Comparison of ENCODE assay signal across 12 cellular contexts in the genomic region with DNA sequence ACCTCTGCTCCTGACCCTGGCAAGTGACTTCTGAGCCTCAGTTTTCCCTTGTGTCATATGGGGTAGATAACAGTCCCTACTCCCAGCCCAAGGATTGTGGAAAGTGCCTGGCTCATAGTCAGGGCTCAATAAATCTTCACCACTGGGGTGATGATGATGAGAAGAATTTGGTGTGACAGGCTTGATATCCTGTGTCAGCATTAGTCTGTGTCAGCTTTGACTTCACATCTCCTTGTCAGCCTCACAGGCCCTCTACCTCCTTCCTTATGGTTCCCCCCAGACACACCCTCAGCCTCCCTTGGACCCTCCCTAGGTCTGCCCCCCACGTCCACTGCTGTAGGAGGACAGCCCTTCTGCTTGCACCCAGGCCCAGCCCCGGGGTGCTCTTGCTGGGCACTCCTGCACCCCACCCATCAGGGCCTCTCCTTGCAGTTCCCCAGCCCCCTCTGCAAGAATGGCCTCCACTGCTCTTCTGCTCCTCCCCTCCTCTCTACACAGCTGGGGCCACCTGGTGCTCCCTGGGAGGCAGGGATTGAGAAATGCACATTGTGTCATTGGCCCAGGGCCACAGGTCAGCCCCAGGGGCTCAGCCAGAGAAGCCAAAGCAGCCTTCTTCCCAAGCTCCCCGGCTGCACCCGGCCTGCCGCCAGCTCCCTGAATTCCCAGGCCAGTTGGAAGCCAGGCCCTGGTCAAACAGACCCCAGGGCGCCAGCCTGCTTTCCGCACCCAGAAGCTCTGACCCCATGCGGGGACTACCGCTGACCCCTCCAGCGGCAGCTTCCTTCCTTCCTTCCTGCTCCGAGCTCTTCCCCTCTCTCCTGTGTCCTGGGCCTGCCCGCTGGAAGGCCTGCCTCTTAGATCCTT. TPM values are rescaled to one million over a fixed set of nuclear protein-coding genes. Genes with fewer than 3 reads are reported as not detected.
DNase-seq lines count a peak whose midpoint lies in the region; ATAC-seq, FAIRE-seq and TF ChIP-seq lines count a peak whose summit lies in the region.
"Had no signal": no experiment of that assay in that cellular context is flagged by ENCODE, and none has a peak within 500 bp of the region (broad histone marks: within the 10 kb centered on the region; RNA-seq: fewer than 3 reads in every experiment).

No MANE protein-coding gene starts in this region.

- H2BK20ac ChIP-seq in H9 (ENCODE audit: low read depth, low read length, poor library complexity, severe bottlenecking), result no peak overlapping the region

- H2BK15ac ChIP-seq in H9 (ENCODE audit: low read depth, low read length), result no peak overlapping the region

- no peak overlapping the region for H4K5ac ChIP-seq in H9 (ENCODE audit: insufficient read length, low read depth, low read length)

- TF ChIP-seq POLR2A in K562 (conservative IDR thresholded peaks at IDR 0.05) (no peak), gastrocnemius medialis (IDR thresholded peaks at IDR 0.05) (no peak)

- H2AFZ ChIP-seq in H9 (ENCODE audit: low read length), result no peak overlapping the region
- no peak overlapping the region for H2AFZ ChIP-seq in K562 (ENCODE audit: low read depth, low read length)

- H3K79me1 ChIP-seq in H9 (ENCODE audit: insufficient read depth, low read depth, low read length, poor library complexity, severe bottlenecking), result no peaks in the 10 kb centered on the region

- H2AK5ac ChIP-seq in H9 (ENCODE audit: insufficient read length, low read length), result no peak overlapping the region

- H3K9ac ChIP-seq in H9 (ENCODE audit: extremely low read depth, insufficient read length, low read length) (no peak overlapping the region), K562 (ENCODE audit: insufficient read depth in 1 of 2, low read depth in 2 of 2, low read length in 2 of 2) (no peak overlapping the region; a peak in 1 of 4 replicates)

- H3K36me3 Mint-ChIP-seq in H9 (ENCODE audit: insufficient read depth in 1 of 3, low read depth in 3 of 3) (peaks cover 26 to 54% (median 44%) of the 10 kb centered on the region in 3 experiments; a peak in 6 of 7 replicates), CD14-positive monocyte (no peaks in the 10 kb centered on the region)

- no peak overlapping the region for H3K27ac ChIP-seq in H9 (ENCODE audit: insufficient read length, low read depth, low read length)
- no peak overlapping the region for H3K27ac ChIP-seq in K562 (ENCODE audit: extremely low read depth, low read depth, low read length)
- H3K27ac ChIP-seq in gastrocnemius medialis, result peak overlapping the region in 3 of 4 donors; percentile 18 to 31 (median 30)

- no peak overlapping the region for H4K8ac ChIP-seq in H9 (replicated peaks; ENCODE audit: insufficient read length, low read depth, low read length)

- no peaks in the 10 kb centered on the region for H3K9me1 ChIP-seq in K562 (ENCODE audit: control insufficient read depth, insufficient read depth, low read length)

- H2BK5ac ChIP-seq in H9 (ENCODE audit: insufficient read length, low read length), result no peak overlapping the region

- H3K4me2 ChIP-seq in H9 (ENCODE audit: insufficient read depth, insufficient read length, low read length), result no peak overlapping the region
- H3K4me2 ChIP-seq in K562 (ENCODE audit: insufficient read depth, low read length), result no peak overlapping the region

- H3K9me3 ChIP-seq in H9 (ENCODE audit: control insufficient read depth, low read depth, low read length) (no peaks in the 10 kb centered on the region), K562 (replicated peaks; ENCODE audit: control insufficient read depth, insufficient read depth, low read depth, low read length) (no peaks in the 10 kb centered on the region), gastrocnemius medialis (no peaks in the 10 kb centered on the region)

- H2BK120ac ChIP-seq in H9 (ENCODE audit: low read depth, low read length, poor library complexity, severe bottlenecking), result no peak overlapping the region

- H3K4me1 Mint-ChIP-seq in H9 (peaks cover 9 to 18% of the 10 kb centered on the region in 2 experiments), CD14-positive monocyte (peaks cover 6% of the 10 kb centered on the region)

- H2BK12ac ChIP-seq in H9 (ENCODE audit: insufficient read length, low read depth, low read length), result no peak overlapping the region

- POLR2A ChIA-PET in K562 (lab: Yijun Ruan, JAX), result interaction anchor here (0.6 kb wide), 1 partner anchor 87 kb away, joined by 4 read pairs; no protein-coding TSS in a partner anchor

- TF ChIP-seq CTCF in H9 (conservative IDR thresholded peaks at IDR 0.05) (no peak), K562 (IDR thresholded peaks at IDR 0.05 in 2 of 3, conservative IDR thresholded peaks at IDR 0.05 in 1 of 3; ENCODE audit: insufficient read depth in 2 of 3, low read depth in 1 of 3, low read length in 3 of 3) (no peak), gastrocnemius medialis (IDR thresholded peaks at IDR 0.05 in 4 of 5, conservative IDR thresholded peaks at IDR 0.05 in 1 of 5) (no peak), CD14-positive monocyte (IDR thresholded peaks at IDR 0.05) (no peak)

- H3K4me3 Mint-ChIP-seq in H9 (no peak overlapping the region; a peak in 1 of 5 replicates), CD14-positive monocyte (no peak overlapping the region)

- H3K27me3 Mint-ChIP-seq in H9 (ENCODE audit: low read depth) (no peaks in the 10 kb centered on the region), CD14-positive monocyte (ENCODE audit: low read depth in 3 of 3) (peaks cover 0 to 8% (median 3%) of the 10 kb centered on the region in 3 donors)
- H3K27me3 Mint-ChIP-seq: progenitor cell of endocrine pancreas had no signal

- DNase-seq in H9, result no peak
- no peak for DNase-seq in K562 (ENCODE audit: extremely low read depth in 1 of 4, low spot score in 3 of 4)
- peak; percentile 70 for DNase-seq in hepatic stellate cell (ENCODE audit: low spot score)
- DNase-seq in gastrocnemius medialis, result peak; percentile 55 to 73
- DNase-seq in NCI-H226, result no peak
- DNase-seq in DMS53 treated with DMSO at 0.1 percent for 48 hours (lab: John Stamatoyannopoulos, UW; ENCODE audit: unreplicated experiment), result no peak
- no peak for DNase-seq in CD14-positive monocyte (ENCODE audit: low spot score)
- DNase-seq: NCI-H1105 had no signal

- no peak for TF ChIP-seq RAD21 in K562 (CRISPR knock-in tag; conservative IDR thresholded peaks at IDR 0.05 in 1 of 2, IDR thresholded peaks at IDR 0.05 in 1 of 2)

- ATAC-seq in K562, result no peak
- ATAC-seq in gastrocnemius medialis, result peak; percentile 65 to 75
- no peak for ATAC-seq in GM19455 (IDR thresholded peaks at IDR 0.05; ENCODE audit: unreplicated experiment)

- no peak overlapping the region for H3K14ac ChIP-seq in H9 (ENCODE audit: insufficient read depth, low read length)

- H3K27me3 ChIP-seq in H9 (ENCODE audit: insufficient read depth, low read length) (no peaks in the 10 kb centered on the region), K562 (ENCODE audit: control insufficient read depth in 2 of 2, insufficient read depth in 2 of 2, low read length in 2 of 2) (no peaks in the 10 kb centered on the region), gastrocnemius medialis (peaks cover 2 to 12% (median 3%) of the 10 kb centered on the region in 3 donors)

- intact Hi-C loops in K562 (cut with micrococcal nuclease), result loop anchor here (5.0 kb wide), 1 partner anchor 277 kb away; no protein-coding TSS in a partner anchor
- intact Hi-C loops in gastrocnemius medialis (cut with DNase I; ENCODE audit: low total_unique reads), result no loop called here
- intact Hi-C loops in CD14-positive monocyte (cut with micrococcal nuclease), result no loop called here

- no peak for FAIRE-seq in K562 (lab: Jason Lieb, UNC)
- FAIRE-seq: D721Med, H1 had no signal

- in situ Hi-C loops in K562 (cut with MboI), result no loop called here
- in situ Hi-C loops in gastrocnemius medialis (cut with MboI; ENCODE audit: low sequenced_read_pairs in 4 of 4), result no loop called here

- H4K91ac ChIP-seq in H9 (ENCODE audit: insufficient read length, low read depth, low read length), result no peak overlapping the region

- H3K27ac Mint-ChIP-seq in H9 (peak overlapping the region in 2 of 3 experiments; percentile 31 to 68; a peak in 2 of 7 replicates), CD14-positive monocyte (no peak overlapping the region)
- H3K27ac Mint-ChIP-seq: progenitor cell of endocrine pancreas had no signal

- H3K4ac ChIP-seq in H9 (ENCODE audit: low read depth, low read length), result no peak overlapping the region

- H3K23ac ChIP-seq in H9 (ENCODE audit: insufficient read length, low read depth, low read length), result no peak overlapping the region

- WGBS in H9 (ENCODE audit: extremely low coverage, insufficient read length, low lambda C conversion rate), result no CpG with 5 or more reads among the region's 12 CpGs
- WGBS in K562 (ENCODE audit: insufficient coverage, low coverage, missing lambda C conversion rate), result 75% methylated on average over 11 of the region's 12 CpGs

- H3K36me3 ChIP-seq in K562 (ENCODE audit: control insufficient read depth, insufficient read depth, low read length) (peaks cover 5% of the 10 kb centered on the region; the same call in 2 of the 3 replicates), gastrocnemius medialis (no peaks in the 10 kb centered on the region)

- H3K4me1 ChIP-seq in H9 (ENCODE audit: insufficient read depth, low read length) (peaks cover 3% of the 10 kb centered on the region; the same call in 1 of the 2 replicates), K562 (replicated peaks in 1 of 2; ENCODE audit: control insufficient read depth in 2 of 2, insufficient read depth in 2 of 2, low read length in 2 of 2) (peaks cover 0 to 53% of the 10 kb centered on the region in 2 experiments; a peak in 2 of 5 replicates), gastrocnemius medialis (peaks cover 0 to 9% of the 10 kb centered on the region in 2 donors)

- no peaks in the 10 kb centered on the region for H3K9me3 Mint-ChIP-seq in H9
- H3K9me3 Mint-ChIP-seq in CD14-positive monocyte, result peaks cover 0 to 2% (median 0%) of the 10 kb centered on the region in 7 donors

- H3K56ac ChIP-seq in H9 (ENCODE audit: insufficient read length, low read depth, low read length), result no peak overlapping the region

- H3T11ph ChIP-seq in H9 (ENCODE audit: low read length), result no peak overlapping the region

- CTCF ChIA-PET in K562 (lab: Yijun Ruan, JAX; ENCODE audit: low intra/inter-chr PET ratio), result no interaction called here

- H3K23me2 ChIP-seq in H9 (ENCODE audit: insufficient read length, low read depth, low read length, poor library complexity, severe bottlenecking), result no peaks in the 10 kb centered on the region

- H3K4me3 ChIP-seq in K562, result no peak overlapping the region
- no peak overlapping the region for H3K4me3 ChIP-seq in gastrocnemius medialis

- no TSS peak for BruUV-seq in K562 (replicated peaks; lab: Mats Ljungman, UMichigan)

- no peak for TF ChIP-seq EP300 in K562 (IDR thresholded peaks at IDR 0.05; ENCODE audit: low read length)

- H4K20me1 ChIP-seq in H9 (ENCODE audit: control insufficient read depth, insufficient read depth, insufficient read length) (no peaks in the 10 kb centered on the region), K562 (replicated peaks; ENCODE audit: control insufficient read depth, insufficient read depth, low read length) (no peaks in the 10 kb centered on the region)

- no peaks in the 10 kb centered on the region for H3K79me2 ChIP-seq in H9 (ENCODE audit: insufficient read depth, low read length)
- no peaks in the 10 kb centered on the region for H3K79me2 ChIP-seq in K562 (ENCODE audit: control insufficient read depth, insufficient read depth, low read length)

- H3K18ac ChIP-seq in H9 (ENCODE audit: insufficient read length, low read depth, low read length), result no peak overlapping the region

RNA-seq across cellular contexts. Expression of a gene that starts 7.7 kb away (rescaled TPM):
- total RNA-seq in H9 (2021) (52.8 and 56.3 TPM in 2 replicates), K562 (2014; rRNA removed) (19.1 and 25.8 TPM in 2 replicates), K562 (2014; rRNA removed; fragmentation: Illumina TruSeq; extraction: Trizol) (2.5 and 5.2 TPM in 2 replicates), K562 (2015; rRNA removed; fragmentation: Illumina TruSeq; extraction: Trizol) (7.5 and 7.8 TPM in 2 replicates), K562 (2021) (32.2 and 35.4 TPM in 2 replicates), gastrocnemius medialis (1 to 10 TPM in 3 of 4 donors, under 1 TPM in 1; 0.56 to 5.0 (median 2.5) TPM)
- 41.6 and 132 TPM in 2 replicates for total RNA-seq in K562 (2011; cell fraction: chromatin; rRNA removed; ENCODE audit: low replicate concordance)
- total RNA-seq in K562 (2011; cell fraction: nucleolus; rRNA removed), result 128 and 136 TPM in 2 replicates
- total RNA-seq in K562 (2011; cell fraction: nucleoplasm; rRNA removed), result 69.4 and 76.7 TPM in 2 replicates
- polyA plus RNA-seq in K562 (2011; rRNA removed) (14.8 and 21.0 TPM in 2 replicates), K562 (2014; fragmentation: Illumina TruSeq; extraction: Trizol) (7.0 and 15.9 TPM in 2 replicates), K562 (2014; fragmentation: Nextera tagmentation; extraction: Ambion mirVana) (under 1 TPM; 0.76 to 0.89 TPM), K562 (2014; rRNA removed) (17.9 and 24.9 TPM in 2 replicates), CD14-positive monocyte (not detected)
- 21.8 and 41.8 TPM in 2 replicates for polyA plus RNA-seq in K562 (2011; cell fraction: cytosol; rRNA removed)
- 77.2 and 115 TPM in 2 replicates for polyA plus RNA-seq in K562 (2011; cell fraction: nucleus; rRNA removed)
- 11.4 and 14.2 TPM in 2 replicates for polyA plus RNA-seq in K562 (2012)
- 7.1 and 8.8 TPM in 2 replicates for polyA minus RNA-seq in K562 (2011; rRNA and poly(A)+ RNA removed)
- 19.2 and 19.8 TPM in 2 replicates for polyA minus RNA-seq in K562 (2011; cell fraction: cytosol; rRNA and poly(A)+ RNA removed)
- 29.4 and 31.4 TPM in 2 replicates for polyA minus RNA-seq in K562 (2011; cell fraction: nucleus; rRNA and poly(A)+ RNA removed)

RNA-seq across cellular contexts. Expression of a gene that starts 39.1 kb away (rescaled TPM):
- total RNA-seq in H9 (2021) (197 and 213 TPM in 2 replicates), K562 (2014; rRNA removed) (27.7 and 29.5 TPM in 2 replicates), K562 (2014; rRNA removed; fragmentation: Illumina TruSeq; extraction: Trizol) (36.7 and 45.4 TPM in 2 replicates), K562 (2015; rRNA removed; fragmentation: Illumina TruSeq; extraction: Trizol) (39.1 TPM in 2 replicates), K562 (2021) (51.0 and 54.3 TPM in 2 replicates), gastrocnemius medialis (10 to 100 TPM; 25.4 to 32.7 (median 29.0) TPM)
- 86.2 and 191 TPM in 2 replicates for total RNA-seq in K562 (2011; cell fraction: chromatin; rRNA removed; ENCODE audit: low replicate concordance)
- 42.7 and 55.9 TPM in 2 replicates for total RNA-seq in K562 (2011; cell fraction: nucleolus; rRNA removed)
- 72.0 and 78.1 TPM in 2 replicates for total RNA-seq in K562 (2011; cell fraction: nucleoplasm; rRNA removed)
- polyA plus RNA-seq in K562 (2011; rRNA removed) (13.9 and 15.7 TPM in 2 replicates), K562 (2014; fragmentation: Illumina TruSeq; extraction: Trizol) (20.9 and 24.7 TPM in 2 replicates), K562 (2014; fragmentation: Nextera tagmentation; extraction: Ambion mirVana) (1 to 10 TPM; 3.8 to 5.5 TPM), K562 (2014; rRNA removed) (12.4 and 15.8 TPM in 2 replicates), CD14-positive monocyte (10 to 100 TPM; 19.0 to 31.9 TPM)
- polyA plus RNA-seq in K562 (2011; cell fraction: cytosol; rRNA removed), result 8.4 and 10.3 TPM in 2 replicates
- polyA plus RNA-seq in K562 (2011; cell fraction: nucleus; rRNA removed), result 19.7 and 21.4 TPM in 2 replicates
- 16.7 and 20.4 TPM in 2 replicates for polyA plus RNA-seq in K562 (2012)
- polyA minus RNA-seq in K562 (2011; rRNA and poly(A)+ RNA removed), result 50.9 and 58.5 TPM in 2 replicates
- 27.5 and 32.6 TPM in 2 replicates for polyA minus RNA-seq in K562 (2011; cell fraction: cytosol; rRNA and poly(A)+ RNA removed)
- 31.2 and 53.8 TPM in 2 replicates for polyA minus RNA-seq in K562 (2011; cell fraction: nucleus; rRNA and poly(A)+ RNA removed)

Comparison
In these comparisons a context has a peak if more than half of its experiments do, and no peak if none do; other contexts are left out.
1. DNase-seq: peak in hepatic stellate cell (single experiment) and gastrocnemius medialis (2 of 2); none in H9 (single experiment), K562 (0 of 4), NCI-H226 (single experiment), DMS53 treated with DMSO at 0.1 percent for 48 hours (single experiment) and CD14-positive monocyte (single experiment).
2. H3K27ac ChIP-seq: peak in gastrocnemius medialis (3 of 4); none in H9 (single experiment) and K562 (single experiment).
3. H3K27ac Mint-ChIP-seq: peak in H9 (2 of 3); none in CD14-positive monocyte (0 of 7).
4. ATAC-seq: peak in gastrocnemius medialis (2 of 2); none in K562 (single experiment) and GM19455 (single experiment).